In the genomic region with DNA sequence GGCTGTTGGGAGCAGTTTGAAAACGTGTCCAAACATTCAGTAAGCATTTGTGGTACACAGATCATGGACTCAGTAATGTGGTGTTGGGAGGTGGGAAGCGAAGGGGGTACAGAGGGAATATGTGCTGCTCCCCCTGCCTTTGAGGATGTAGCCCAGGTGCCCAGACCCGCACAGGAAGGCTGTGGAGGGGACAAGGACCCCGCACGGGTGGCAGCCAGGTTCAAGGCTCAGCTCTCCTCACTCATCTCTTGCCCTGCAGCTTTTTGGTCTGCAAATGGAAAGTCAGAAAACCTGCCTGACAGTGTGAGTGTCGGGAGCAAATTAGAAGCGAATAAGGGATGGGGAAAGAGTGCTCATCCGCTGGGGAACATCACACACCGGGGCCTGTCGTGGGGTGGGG, we compare ENCODE assay signal across 10 cellular contexts. TPM values are rescaled to one million over a fixed set of nuclear protein-coding genes. Genes with fewer than 3 reads are reported as not detected.
"Had no signal": no experiment of that assay in that cellular context is flagged by ENCODE, and none has a peak within 500 bp of the region (broad histone marks: within the 10 kb centered on the region; RNA-seq: fewer than 3 reads in every experiment).

No MANE protein-coding gene starts in this region.

- H3K9me3 Mint-ChIP-seq: GM23338, H9 had no signal

- FAIRE-seq: H1, H54, HTR-8/SVneo, K562 had no signal

- H3K4me3 ChIP-seq: GM23338, K562 had no signal

- H3K4me3 Mint-ChIP-seq: GM23338, H9 had no signal

- H3K27ac Mint-ChIP-seq: GM23338, H9 had no signal

- DNase-seq: H9, HCEC 1CT, IMR-90, KG1 had no signal

- ATAC-seq: GM23338 had no signal

- H3K4me1 Mint-ChIP-seq: GM23338 had no signal

RNA-seq across cellular contexts. Expression of gene EN2, which starts 27.3 kb away (rescaled TPM):
- total RNA-seq: GM23338, H1, HT-29, IMR-90 had no signal
- polyA plus RNA-seq: GM23338, H1, IMR-90 had no signal
